ENCODE assay signal across 1 cellular context in the genomic region with DNA sequence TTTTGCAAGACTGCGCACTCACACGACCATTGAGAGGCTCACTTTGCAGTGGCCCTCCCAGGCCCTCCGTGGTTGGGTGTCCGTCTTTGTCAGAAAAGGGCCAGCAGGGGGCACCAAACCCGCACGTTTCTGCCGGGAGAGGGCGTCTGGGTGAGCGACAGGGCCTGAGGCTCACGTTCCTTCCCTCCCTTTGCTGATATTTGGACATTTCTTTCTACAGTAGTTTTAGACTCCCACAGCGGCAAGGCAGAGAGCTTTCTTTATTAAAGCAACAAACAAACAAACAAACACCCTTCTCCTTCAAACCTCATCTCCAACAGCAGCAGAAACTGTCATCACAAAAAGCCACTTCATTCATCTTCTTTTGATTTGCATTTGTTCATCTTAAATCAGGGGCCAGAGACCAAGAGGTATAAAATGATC.
TF ChIP-seq lines count a peak whose summit lies in the region.

No MANE protein-coding gene starts in this region.

TF ChIP-seq in K562, 482 proteins besides CTCF, POLR2A, EP300 and RAD21 (continued from another document):
- TF ChIP-seq, protein P1, sequence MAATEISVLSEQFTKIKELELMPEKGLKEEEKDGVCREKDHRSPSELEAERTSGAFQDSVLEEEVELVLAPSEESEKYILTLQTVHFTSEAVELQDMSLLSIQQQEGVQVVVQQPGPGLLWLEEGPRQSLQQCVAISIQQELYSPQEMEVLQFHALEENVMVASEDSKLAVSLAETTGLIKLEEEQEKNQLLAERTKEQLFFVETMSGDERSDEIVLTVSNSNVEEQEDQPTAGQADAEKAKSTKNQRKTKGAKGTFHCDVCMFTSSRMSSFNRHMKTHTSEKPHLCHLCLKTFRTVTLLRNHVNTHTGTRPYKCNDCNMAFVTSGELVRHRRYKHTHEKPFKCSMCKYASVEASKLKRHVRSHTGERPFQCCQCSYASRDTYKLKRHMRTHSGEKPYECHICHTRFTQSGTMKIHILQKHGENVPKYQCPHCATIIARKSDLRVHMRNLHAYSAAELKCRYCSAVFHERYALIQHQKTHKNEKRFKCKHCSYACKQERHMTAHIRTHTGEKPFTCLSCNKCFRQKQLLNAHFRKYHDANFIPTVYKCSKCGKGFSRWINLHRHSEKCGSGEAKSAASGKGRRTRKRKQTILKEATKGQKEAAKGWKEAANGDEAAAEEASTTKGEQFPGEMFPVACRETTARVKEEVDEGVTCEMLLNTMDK (IDR thresholded peaks at IDR 0.05; ENCODE audit: borderline replicate concordance, insufficient read depth, low read depth, low read length, poor library complexity, severe bottlenecking): peak; percentile 93
- TF ChIP-seq SMAD4 (CRISPR knock-in tag; conservative IDR thresholded peaks at IDR 0.05): peak; percentile 50; the same call in 1 of the 2 replicates
- peak; percentile 70 for TF ChIP-seq KLF6 (CRISPR knock-in tag; IDR thresholded peaks at IDR 0.05; ENCODE audit: borderline replicate concordance)
- TF ChIP-seq MEF2A (IDR thresholded peaks at IDR 0.05; ENCODE audit: control insufficient read depth, low read depth, low read length): no peak
- peak; percentile 44; the same call in 1 of the 2 replicates for TF ChIP-seq JUND (IDR thresholded peaks at IDR 0.05; ENCODE audit: borderline replicate concordance, low read depth, low read length)
- no peak; the same call in 2 of the 3 replicates for TF ChIP-seq JUND (tag; IDR thresholded peaks at IDR 0.05; ENCODE audit: borderline replicate concordance, low read depth, low read length)
- TF ChIP-seq, protein P2, sequence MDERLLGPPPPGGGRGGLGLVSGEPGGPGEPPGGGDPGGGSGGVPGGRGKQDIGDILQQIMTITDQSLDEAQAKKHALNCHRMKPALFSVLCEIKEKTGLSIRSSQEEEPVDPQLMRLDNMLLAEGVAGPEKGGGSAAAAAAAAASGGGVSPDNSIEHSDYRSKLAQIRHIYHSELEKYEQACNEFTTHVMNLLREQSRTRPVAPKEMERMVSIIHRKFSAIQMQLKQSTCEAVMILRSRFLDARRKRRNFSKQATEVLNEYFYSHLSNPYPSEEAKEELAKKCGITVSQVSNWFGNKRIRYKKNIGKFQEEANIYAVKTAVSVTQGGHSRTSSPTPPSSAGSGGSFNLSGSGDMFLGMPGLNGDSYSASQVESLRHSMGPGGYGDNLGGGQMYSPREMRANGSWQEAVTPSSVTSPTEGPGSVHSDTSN (CRISPR knock-in tag; IDR thresholded peaks at IDR 0.05; ENCODE audit: low read depth): peak; percentile 60
- TF ChIP-seq, protein P2 (tag; conservative IDR thresholded peaks at IDR 0.05; ENCODE audit: low read depth): peak; percentile 80
- TF ChIP-seq, protein P3, sequence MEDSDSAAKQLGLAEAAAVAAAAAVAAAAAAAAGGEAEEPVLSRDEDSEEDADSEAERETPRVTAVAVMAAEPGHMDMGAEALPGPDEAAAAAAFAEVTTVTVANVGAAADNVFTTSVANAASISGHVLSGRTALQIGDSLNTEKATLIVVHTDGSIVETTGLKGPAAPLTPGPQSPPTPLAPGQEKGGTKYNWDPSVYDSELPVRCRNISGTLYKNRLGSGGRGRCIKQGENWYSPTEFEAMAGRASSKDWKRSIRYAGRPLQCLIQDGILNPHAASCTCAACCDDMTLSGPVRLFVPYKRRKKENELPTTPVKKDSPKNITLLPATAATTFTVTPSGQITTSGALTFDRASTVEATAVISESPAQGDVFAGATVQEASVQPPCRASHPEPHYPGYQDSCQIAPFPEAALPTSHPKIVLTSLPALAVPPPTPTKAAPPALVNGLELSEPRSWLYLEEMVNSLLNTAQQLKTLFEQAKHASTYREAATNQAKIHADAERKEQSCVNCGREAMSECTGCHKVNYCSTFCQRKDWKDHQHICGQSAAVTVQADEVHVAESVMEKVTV (CRISPR knock-in tag; IDR thresholded peaks at IDR 0.05): peak; percentile 95
- TF ChIP-seq, protein P4, sequence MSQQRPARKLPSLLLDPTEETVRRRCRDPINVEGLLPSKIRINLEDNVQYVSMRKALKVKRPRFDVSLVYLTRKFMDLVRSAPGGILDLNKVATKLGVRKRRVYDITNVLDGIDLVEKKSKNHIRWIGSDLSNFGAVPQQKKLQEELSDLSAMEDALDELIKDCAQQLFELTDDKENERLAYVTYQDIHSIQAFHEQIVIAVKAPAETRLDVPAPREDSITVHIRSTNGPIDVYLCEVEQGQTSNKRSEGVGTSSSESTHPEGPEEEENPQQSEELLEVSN (IDR thresholded peaks at IDR 0.05; ENCODE audit: borderline replicate concordance in 1 of 2, extremely low read depth in 1 of 2, insufficient read depth in 1 of 2, insufficient read length in 1 of 2, low read depth in 1 of 2, low read length in 1 of 2, poor library complexity in 1 of 2, severe bottlenecking in 1 of 2): peak in 1 of 2 experiments; percentile 40
- TF ChIP-seq CC2D1A (IDR thresholded peaks at IDR 0.05): peak; percentile 74
- TF ChIP-seq TOE1 (IDR thresholded peaks at IDR 0.05; ENCODE audit: borderline replicate concordance): 0 out of 2 replicates have a peak, but pooled peaks have one; percentile 58
- TF ChIP-seq TOE1 (CRISPR knock-in tag; IDR thresholded peaks at IDR 0.05; ENCODE audit: borderline replicate concordance, low read depth): no peak
- TF ChIP-seq, protein P5, sequence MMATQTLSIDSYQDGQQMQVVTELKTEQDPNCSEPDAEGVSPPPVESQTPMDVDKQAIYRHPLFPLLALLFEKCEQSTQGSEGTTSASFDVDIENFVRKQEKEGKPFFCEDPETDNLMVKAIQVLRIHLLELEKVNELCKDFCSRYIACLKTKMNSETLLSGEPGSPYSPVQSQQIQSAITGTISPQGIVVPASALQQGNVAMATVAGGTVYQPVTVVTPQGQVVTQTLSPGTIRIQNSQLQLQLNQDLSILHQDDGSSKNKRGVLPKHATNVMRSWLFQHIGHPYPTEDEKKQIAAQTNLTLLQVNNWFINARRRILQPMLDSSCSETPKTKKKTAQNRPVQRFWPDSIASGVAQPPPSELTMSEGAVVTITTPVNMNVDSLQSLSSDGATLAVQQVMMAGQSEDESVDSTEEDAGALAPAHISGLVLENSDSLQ (IDR thresholded peaks at IDR 0.05): peak; percentile 94
- no peak for TF ChIP-seq POLR2AphosphoS2 (IDR thresholded peaks at IDR 0.05; ENCODE audit: low read length)
- TF ChIP-seq RCOR1 (IDR thresholded peaks at IDR 0.05; ENCODE audit: borderline replicate concordance in 1 of 2, low read depth in 2 of 2, low read length in 2 of 2): peak in 1 of 2 experiments; percentile 65; a peak in 1 of 4 replicates
- 0 out of 2 replicates have a peak, but pooled peaks have one; percentile 10 for TF ChIP-seq TEAD4 (IDR thresholded peaks at IDR 0.05; ENCODE audit: low read length)
- no peak for TF ChIP-seq TEAD4 (CRISPR knock-in tag; IDR thresholded peaks at IDR 0.05; ENCODE audit: borderline replicate concordance)
